Comparison of ENCODE assay signal across 15 cellular contexts in genomic region chr5:17127743-17128231, GRCh38.
DNase-seq lines count a peak whose midpoint lies in the region; TF ChIP-seq lines count a peak whose summit lies in the region.
"Had no signal": no experiment of that assay in that cellular context is flagged by ENCODE, and none has a peak within 500 bp of the region (broad histone marks: within the 10 kb centered on the region; RNA-seq: fewer than 3 reads in every experiment).

No MANE protein-coding gene starts in this region.

- no peak overlapping the region for H3K4me3 ChIP-seq in AG04449 (ENCODE audit: low read depth, low read length)
- H3K4me3 ChIP-seq in astrocyte of the cerebellum (ENCODE audit: low read depth, low read length), result no peak overlapping the region
- H3K4me3 ChIP-seq: BLaER1, mucosa of descending colon had no signal

- TF ChIP-seq CTCF in AG04449 (IDR thresholded peaks at IDR 0.05; ENCODE audit: insufficient read depth, low read length, missing control alignments) (no peak), astrocyte of the cerebellum (IDR thresholded peaks at IDR 0.05; ENCODE audit: low read depth, low read length, missing control alignments) (no peak)

- POLR2A ChIA-PET in AG04449 (lab: Yijun Ruan, JAX), result interaction anchor here (0.6 to 1.6 kb wide), 3 partner anchors 9 to 107 kb away, joined by 3 read pairs; no protein-coding TSS in a partner anchor

- CTCF ChIA-PET in AG04449 (lab: Yijun Ruan, JAX), result interaction anchor here (7.2 to 7.3 kb wide), 2 partner anchors 61 to 197 kb away, joined by 62 to 121 read pairs; no protein-coding TSS in a partner anchor

- DNase-seq in AG04449 (ENCODE audit: low read depth, low spot score) (peak; percentile 78), HT-29 (ENCODE audit: low spot score) (peak; percentile 51), astrocyte of the cerebellum (ENCODE audit: low read depth) (peak; percentile 69), hepatic stellate cell (ENCODE audit: low spot score) (peak; percentile 80), NCI-H2227 treated with DMSO at 0.1 percent for 48 hours (lab: John Stamatoyannopoulos, UW) (no peak), LoVo (ENCODE audit: low spot score) (no peak), RPMI8226 (no peak)
- DNase-seq in activated CD8-positive, alpha-beta memory T cell treated with anti-CD3 and anti-CD28 coated beads, Interleukin-2, amount 50 U/mL, for 4 hours, result no peak
- DNase-seq: activated CD8-positive, alpha-beta T cell treated with anti-CD3 and anti-CD28 coated beads for 36 hours; effector memory CD4-positive, alpha-beta T cell; mucosa of descending colon; NCI-H146; right cardiac atrium; T-helper 2 cell had no signal

- in situ Hi-C loops in astrocyte of the cerebellum (cut with HindIII; ENCODE audit: low sequenced_read_pairs), result no loop called here

Comparison
In these comparisons a context has a peak if more than half of its experiments do, and no peak if none do; other contexts are left out.
1. DNase-seq: peak in AG04449 (single experiment), HT-29 (single experiment), astrocyte of the cerebellum (single experiment) and hepatic stellate cell (single experiment); none in activated CD8-positive, alpha-beta memory T cell treated with anti-CD3 and anti-CD28 coated beads, Interleukin-2, amount 50 U/mL, for 4 hours (single experiment), NCI-H2227 treated with DMSO at 0.1 percent for 48 hours (single experiment), LoVo (single experiment) and RPMI8226 (single experiment).